1 cellular context compared by ENCODE assay signal in genomic region chr1:221869759-221870158, GRCh38.
TF ChIP-seq lines count a peak whose summit lies in the region.

No MANE protein-coding gene starts in this region.

TF ChIP-seq in H1, 55 proteins besides CTCF, POLR2A, EP300 and RAD21 (continued from another document):
- no peak for TF ChIP-seq MAX (IDR thresholded peaks at IDR 0.05)
- no peak for TF ChIP-seq TCF12 (IDR thresholded peaks at IDR 0.05; ENCODE audit: low read depth, low read length)
- no peak for TF ChIP-seq BRCA1 (IDR thresholded peaks at IDR 0.05; ENCODE audit: low read depth, low read length)
- no peak for TF ChIP-seq HDAC2 (IDR thresholded peaks at IDR 0.05; ENCODE audit: borderline replicate concordance in 1 of 2, low read depth in 2 of 2, low read length in 2 of 2)
- TF ChIP-seq ZNF274 (IDR thresholded peaks at IDR 0.05; ENCODE audit: borderline replicate concordance, extremely low read depth, low read length) = no peak
- TF ChIP-seq SP4 (IDR thresholded peaks at IDR 0.05; ENCODE audit: low read length) = no peak
- TF ChIP-seq SIRT6 (IDR thresholded peaks at IDR 0.05; ENCODE audit: low read length) = no peak
- TF ChIP-seq KDM1A (IDR thresholded peaks at IDR 0.05; ENCODE audit: borderline replicate concordance, low read length) = no peak
- no peak for TF ChIP-seq SUZ12 (IDR thresholded peaks at IDR 0.05; ENCODE audit: low read length)
- no peak for TF ChIP-seq CBX5 (IDR thresholded peaks at IDR 0.05; ENCODE audit: low read depth, low read length)
- no peak for TF ChIP-seq TBP (IDR thresholded peaks at IDR 0.05; ENCODE audit: low read depth, low read length)
- TF ChIP-seq SP2 (IDR thresholded peaks at IDR 0.05; ENCODE audit: low read length) = no peak
